Comparison of ENCODE assay signal across 8 cellular contexts in the genomic region with DNA sequence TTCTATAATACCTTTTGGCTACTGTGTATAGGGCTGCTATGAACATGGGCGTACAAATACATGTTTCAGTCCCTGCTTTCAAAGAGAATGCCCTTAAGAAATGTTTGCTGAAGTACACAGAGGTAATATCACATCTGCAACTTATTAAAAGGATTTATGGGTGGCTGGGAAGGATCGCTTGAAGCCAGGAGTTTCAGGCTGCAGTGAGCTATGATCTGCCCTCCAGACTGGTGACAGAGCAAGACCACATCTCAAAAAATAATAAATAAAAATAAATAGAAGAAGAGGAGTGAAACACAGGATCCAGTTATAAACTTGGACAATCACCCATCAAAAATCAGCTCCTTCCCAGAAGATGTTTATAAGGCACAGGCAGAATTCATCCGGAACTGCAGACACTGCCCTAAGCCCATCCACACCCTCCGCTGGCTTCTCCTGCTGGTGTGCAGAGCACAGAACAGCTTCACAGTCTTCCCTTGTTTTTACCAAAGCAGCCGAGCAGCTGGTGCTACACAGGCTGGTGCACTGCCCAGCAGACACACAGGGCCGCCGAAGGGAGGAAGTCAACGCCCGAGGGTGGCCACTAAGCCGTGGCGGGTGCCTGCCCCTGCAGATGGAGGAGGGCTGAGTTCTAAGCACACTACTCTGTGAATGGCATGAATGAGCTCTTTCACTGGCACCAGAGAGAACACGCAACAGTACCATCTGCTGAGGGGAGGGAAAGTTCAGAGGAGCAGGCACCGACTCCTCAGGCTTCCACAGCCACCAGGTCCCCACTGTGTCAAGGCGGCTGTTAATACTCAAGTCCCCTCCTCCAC. TPM values are rescaled to one million over a fixed set of nuclear protein-coding genes. Genes with fewer than 3 reads are reported as not detected.
DNase-seq lines count a peak whose midpoint lies in the region; ATAC-seq and TF ChIP-seq lines count a peak whose summit lies in the region.

No MANE protein-coding gene starts in this region.

- DNase-seq in AG04449 (ENCODE audit: low read depth, low spot score), result no peak
- peak; percentile 46 for DNase-seq in H4 (ENCODE audit: low spot score)
- peak in 2 of 34 experiments; percentile 17 to 22 for DNase-seq in T-cell
- peak; percentile 69 for DNase-seq in fibroblast of villous mesenchyme (ENCODE audit: low read depth)
- peak; percentile 91 for DNase-seq in putamen (ENCODE audit: low spot score)
- DNase-seq in activated CD8-positive, alpha-beta memory T cell treated with anti-CD3 and anti-CD28 coated beads for 24 hours, result no peak

- peak; percentile 11 for TF ChIP-seq CTCF in AG04449 (IDR thresholded peaks at IDR 0.05; ENCODE audit: insufficient read depth, low read length, missing control alignments)
- TF ChIP-seq CTCF in fibroblast of villous mesenchyme (IDR thresholded peaks at IDR 0.05; ENCODE audit: insufficient read depth, low read depth, low read length), result peak; percentile 25

- CTCF ChIA-PET in AG04449 (lab: Yijun Ruan, JAX), result interaction anchor here (0.7 to 1.6 kb wide), 6 partner anchors 10 to 39 kb away, joined by 3 to 6 read pairs (median 3); no protein-coding TSS in a partner anchor
- CTCF ChIA-PET in T-cell (lab: Charles Lee), result interaction anchor here (0.5 to 1.0 kb wide), 3 partner anchors 9 to 65 kb away, joined by 3 to 5 read pairs (median 4); no protein-coding TSS in a partner anchor

- ATAC-seq in T-cell (replicated peaks in 1 of 4) (peak; percentile 19 to 61 (median 36)), HG03097 (IDR thresholded peaks at IDR 0.05; ENCODE audit: low FRiP score, unreplicated experiment) (no peak), GM19455 (IDR thresholded peaks at IDR 0.05; ENCODE audit: unreplicated experiment) (no peak)

- H3K9me3 Mint-ChIP-seq in T-cell, result no peaks in the 10 kb centered on the region

- H3K4me1 Mint-ChIP-seq in T-cell, result peaks cover 94 to 98% (median 97%) of the 10 kb centered on the region in 3 donors

- POLR2A ChIA-PET in AG04449 (lab: Yijun Ruan, JAX) (interaction anchor here (0.7 kb wide), 1 partner anchor 63 kb away, joined by 3 read pairs; no protein-coding TSS in a partner anchor), T-cell (lab: Charles Lee) (interaction anchor here in 1 of 2 donors (0.6 kb wide), 1 partner anchor 49 kb away, joined by 3 read pairs; no protein-coding TSS in a partner anchor)

- peak overlapping the region; percentile 79 to 81 for H3K27ac Mint-ChIP-seq in T-cell

- no peaks in the 10 kb centered on the region for H3K27me3 Mint-ChIP-seq in T-cell

- H3K4me3 Mint-ChIP-seq in T-cell, result peak overlapping the region; percentile 53 to 72 (median 64)

- H3K36me3 Mint-ChIP-seq in T-cell, result no peaks in the 10 kb centered on the region

- no peak overlapping the region for H3K4me3 ChIP-seq in AG04449 (ENCODE audit: low read depth, low read length)
- H3K4me3 ChIP-seq in fibroblast of villous mesenchyme (ENCODE audit: low read depth, low read length), result no peak overlapping the region

RNA-seq across cellular contexts. Expression of a gene that starts 44.0 kb away (rescaled TPM):
- 6.4 and 11.0 TPM in 2 replicates for total RNA-seq in H4 (2014; rRNA removed; shearing (Covaris generic))
- total RNA-seq in T-cell (100 to 1,000 TPM; 115 to 154 (median 139) TPM), fibroblast of villous mesenchyme (25.8 and 26.3 TPM in 2 replicates)

RNA-seq across cellular contexts. Expression of a gene that starts 56.1 kb away (rescaled TPM):
- total RNA-seq in H4 (2014; rRNA removed; shearing (Covaris generic)), result 0.43 TPM in 1 of 2 replicates, not detected in the other
- total RNA-seq in T-cell, result under 1 TPM in 1 of 5 donors, not detected in 4; 0.23 TPM
- total RNA-seq in fibroblast of villous mesenchyme, result under 0.01 TPM in 2 replicates

Comparison
In these comparisons a context has a peak if more than half of its experiments do, and no peak if none do; other contexts are left out.
1. DNase-seq: peak in H4 (single experiment), fibroblast of villous mesenchyme (single experiment) and putamen (single experiment); none in AG04449 (single experiment) and activated CD8-positive, alpha-beta memory T cell treated with anti-CD3 and anti-CD28 coated beads for 24 hours (single experiment).
2. ATAC-seq: peak in T-cell (4 of 4); none in HG03097 (single experiment) and GM19455 (single experiment).